ENCODE assay signal across 15 cellular contexts in the genomic region with DNA sequence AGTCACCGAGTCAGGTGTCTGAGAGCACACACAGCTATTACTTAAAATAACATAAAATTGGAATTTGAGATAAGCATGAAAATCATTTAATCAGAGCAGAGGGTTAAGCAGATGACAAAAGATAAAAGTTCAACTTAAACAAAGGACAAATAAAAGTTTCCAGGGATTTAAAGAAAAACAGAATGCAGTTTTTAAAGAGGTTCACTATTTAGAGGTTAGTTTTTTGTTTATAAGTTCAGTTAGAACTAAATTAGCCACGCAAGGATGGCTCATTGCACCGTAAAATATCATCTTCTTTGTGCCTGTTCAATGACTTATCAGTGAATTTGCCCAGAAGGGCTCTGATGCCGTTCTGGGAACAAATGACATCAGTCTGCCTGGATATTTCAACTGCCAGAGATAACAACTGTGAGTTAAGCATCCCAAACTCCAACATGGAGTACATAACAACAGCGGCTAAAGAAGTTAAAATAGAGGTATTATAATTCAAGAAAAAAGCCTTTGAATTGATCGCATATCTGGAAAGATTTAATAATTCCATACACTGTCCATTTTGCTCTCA.
DNase-seq lines count a peak whose midpoint lies in the region; TF ChIP-seq lines count a peak whose summit lies in the region.
"Had no signal": no experiment of that assay in that cellular context is flagged by ENCODE, and none has a peak within 500 bp of the region (broad histone marks: within the 10 kb centered on the region; RNA-seq: fewer than 3 reads in every experiment).

No MANE protein-coding gene starts in this region.

- DNase-seq in astrocyte of the hippocampus (ENCODE audit: low read depth, low spot score) (peak; percentile 62), left ventricle myocardium inferior (no peak), retina (peak; percentile 46), NCI-H2081 treated with DMSO at 0.1 percent for 48 hours (lab: John Stamatoyannopoulos, UW) (no peak), HuH-7.5 (ENCODE audit: low spot score) (no peak), ureter (ENCODE audit: low spot score) (no peak)
- DNase-seq: activated CD4-positive, alpha-beta T cell treated with anti-CD3 and anti-CD28 coated beads for 4 hours; activated CD8-positive, alpha-beta memory T cell treated with anti-CD3 and anti-CD28 coated beads, Interleukin-2, amount 10 ng/mL, durations not matched to agents 7 days and 5 days; HFFc6; Karpas-422; NCI-H1436; NCI-H2171; occipital lobe; uterus had no signal

- H3K36me3 ChIP-seq in HEK293 (ENCODE audit: control insufficient read depth in 2 of 2, insufficient read depth in 1 of 2, low read length in 2 of 2) (no peaks in the 10 kb centered on the region), left ventricle myocardium inferior (peaks cover 22% of the 10 kb centered on the region)
- H3K36me3 ChIP-seq: uterus had no signal

- no peaks in the 10 kb centered on the region for H3K9me3 ChIP-seq in HEK293 (ENCODE audit: control insufficient read depth, insufficient read depth, low read depth, low read length)
- no peaks in the 10 kb centered on the region for H3K9me3 ChIP-seq in left ventricle myocardium inferior (replicated peaks)
- H3K9me3 ChIP-seq: uterus had no signal

- H3K4me1 ChIP-seq in HEK293 (ENCODE audit: control insufficient read depth, insufficient read depth, low read length) = peaks cover 3% of the 10 kb centered on the region
- H3K4me1 ChIP-seq in left ventricle myocardium inferior = peaks cover 60% of the 10 kb centered on the region
- H3K4me1 ChIP-seq: uterus had no signal

- no peak overlapping the region for H3K4me3 ChIP-seq in HEK293 (ENCODE audit: low read depth, low read length)
- H3K4me3 ChIP-seq in left ventricle myocardium inferior = no peak overlapping the region
- H3K4me3 ChIP-seq: uterus had no signal

- H3K27me3 ChIP-seq in left ventricle myocardium inferior (ENCODE audit: low read depth) = no peaks in the 10 kb centered on the region
- H3K27me3 ChIP-seq: uterus had no signal

- H3K27ac ChIP-seq in HEK293 (ENCODE audit: extremely low read depth, low read depth, low read length) (no peak overlapping the region), left ventricle myocardium inferior (replicated peaks) (peak overlapping the region; percentile 81)
- H3K27ac ChIP-seq: uterus had no signal

- TF ChIP-seq CTCF in HEK293 (tag by site-specific recombination; IDR thresholded peaks at IDR 0.05) (no peak), left ventricle myocardium inferior (IDR thresholded peaks at IDR 0.05; ENCODE audit: borderline replicate concordance) (no peak)

- CTCF ChIA-PET in HEK293 (lab: Yijun Ruan, JAX) = no interaction called here

- POLR2A ChIA-PET in HEK293 (lab: Yijun Ruan, JAX) = no interaction called here

- intact Hi-C loops in left ventricle myocardium inferior (cut with micrococcal nuclease) = no loop called here

TF ChIP-seq in HEK293, 187 proteins besides CTCF, POLR2A, EP300 and RAD21:
- TF ChIP-seq, protein P1, sequence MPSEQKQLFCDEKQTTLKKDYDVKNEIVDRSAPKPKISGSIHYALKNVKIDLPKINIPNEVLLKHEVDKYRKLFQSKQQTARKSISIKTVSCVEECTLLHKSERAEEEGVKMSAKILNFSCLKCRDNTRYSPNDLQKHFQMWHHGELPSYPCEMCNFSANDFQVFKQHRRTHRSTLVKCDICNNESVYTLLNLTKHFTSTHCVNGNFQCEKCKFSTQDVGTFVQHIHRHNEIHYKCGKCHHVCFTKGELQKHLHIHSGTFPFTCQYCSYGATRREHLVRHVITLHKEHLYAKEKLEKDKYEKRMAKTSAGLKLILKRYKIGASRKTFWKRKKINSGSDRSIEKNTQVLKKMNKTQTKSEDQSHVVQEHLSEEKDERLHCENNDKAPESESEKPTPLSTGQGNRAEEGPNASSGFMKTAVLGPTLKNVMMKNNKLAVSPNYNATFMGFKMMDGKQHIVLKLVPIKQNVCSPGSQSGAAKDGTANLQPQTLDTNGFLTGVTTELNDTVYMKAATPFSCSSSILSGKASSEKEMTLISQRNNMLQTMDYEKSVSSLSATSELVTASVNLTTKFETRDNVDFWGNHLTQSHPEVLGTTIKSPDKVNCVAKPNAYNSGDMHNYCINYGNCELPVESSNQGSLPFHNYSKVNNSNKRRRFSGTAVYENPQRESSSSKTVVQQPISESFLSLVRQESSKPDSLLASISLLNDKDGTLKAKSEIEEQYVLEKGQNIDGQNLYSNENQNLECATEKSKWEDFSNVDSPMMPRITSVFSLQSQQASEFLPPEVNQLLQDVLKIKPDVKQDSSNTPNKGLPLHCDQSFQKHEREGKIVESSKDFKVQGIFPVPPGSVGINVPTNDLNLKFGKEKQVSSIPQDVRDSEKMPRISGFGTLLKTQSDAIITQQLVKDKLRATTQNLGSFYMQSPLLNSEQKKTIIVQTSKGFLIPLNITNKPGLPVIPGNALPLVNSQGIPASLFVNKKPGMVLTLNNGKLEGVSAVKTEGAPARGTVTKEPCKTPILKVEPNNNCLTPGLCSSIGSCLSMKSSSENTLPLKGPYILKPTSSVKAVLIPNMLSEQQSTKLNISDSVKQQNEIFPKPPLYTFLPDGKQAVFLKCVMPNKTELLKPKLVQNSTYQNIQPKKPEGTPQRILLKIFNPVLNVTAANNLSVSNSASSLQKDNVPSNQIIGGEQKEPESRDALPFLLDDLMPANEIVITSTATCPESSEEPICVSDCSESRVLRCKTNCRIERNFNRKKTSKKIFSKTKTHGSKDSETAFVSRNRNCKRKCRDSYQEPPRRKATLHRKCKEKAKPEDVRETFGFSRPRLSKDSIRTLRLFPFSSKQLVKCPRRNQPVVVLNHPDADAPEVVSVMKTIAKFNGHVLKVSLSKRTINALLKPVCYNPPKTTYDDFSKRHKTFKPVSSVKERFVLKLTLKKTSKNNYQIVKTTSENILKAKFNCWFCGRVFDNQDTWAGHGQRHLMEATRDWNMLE (tag by site-specific recombination; conservative IDR thresholded peaks at IDR 0.05; ENCODE audit: low read depth) = no peak
- TF ChIP-seq ZSCAN30 (tag by site-specific recombination; IDR thresholded peaks at IDR 0.05) (no peak), KLF7 (tag by site-specific recombination; IDR thresholded peaks at IDR 0.05; ENCODE audit: borderline replicate concordance) (no peak), ZNF776 (tag by site-specific recombination; IDR thresholded peaks at IDR 0.05; ENCODE audit: borderline replicate concordance) (no peak), ZFP69B (tag by site-specific recombination; IDR thresholded peaks at IDR 0.05) (no peak), ZNF335 (tag by site-specific recombination; conservative IDR thresholded peaks at IDR 0.05) (0 out of 2 replicates have a peak, but pooled peaks have one; percentile 8), ZNF394 (tag by site-specific recombination; IDR thresholded peaks at IDR 0.05; ENCODE audit: borderline replicate concordance) (no peak)
- TF ChIP-seq, protein P2, sequence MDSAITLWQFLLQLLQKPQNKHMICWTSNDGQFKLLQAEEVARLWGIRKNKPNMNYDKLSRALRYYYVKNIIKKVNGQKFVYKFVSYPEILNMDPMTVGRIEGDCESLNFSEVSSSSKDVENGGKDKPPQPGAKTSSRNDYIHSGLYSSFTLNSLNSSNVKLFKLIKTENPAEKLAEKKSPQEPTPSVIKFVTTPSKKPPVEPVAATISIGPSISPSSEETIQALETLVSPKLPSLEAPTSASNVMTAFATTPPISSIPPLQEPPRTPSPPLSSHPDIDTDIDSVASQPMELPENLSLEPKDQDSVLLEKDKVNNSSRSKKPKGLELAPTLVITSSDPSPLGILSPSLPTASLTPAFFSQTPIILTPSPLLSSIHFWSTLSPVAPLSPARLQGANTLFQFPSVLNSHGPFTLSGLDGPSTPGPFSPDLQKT (IDR thresholded peaks at IDR 0.05; ENCODE audit: borderline replicate concordance, low read depth, low read length) = no peak
- TF ChIP-seq, protein P3, sequence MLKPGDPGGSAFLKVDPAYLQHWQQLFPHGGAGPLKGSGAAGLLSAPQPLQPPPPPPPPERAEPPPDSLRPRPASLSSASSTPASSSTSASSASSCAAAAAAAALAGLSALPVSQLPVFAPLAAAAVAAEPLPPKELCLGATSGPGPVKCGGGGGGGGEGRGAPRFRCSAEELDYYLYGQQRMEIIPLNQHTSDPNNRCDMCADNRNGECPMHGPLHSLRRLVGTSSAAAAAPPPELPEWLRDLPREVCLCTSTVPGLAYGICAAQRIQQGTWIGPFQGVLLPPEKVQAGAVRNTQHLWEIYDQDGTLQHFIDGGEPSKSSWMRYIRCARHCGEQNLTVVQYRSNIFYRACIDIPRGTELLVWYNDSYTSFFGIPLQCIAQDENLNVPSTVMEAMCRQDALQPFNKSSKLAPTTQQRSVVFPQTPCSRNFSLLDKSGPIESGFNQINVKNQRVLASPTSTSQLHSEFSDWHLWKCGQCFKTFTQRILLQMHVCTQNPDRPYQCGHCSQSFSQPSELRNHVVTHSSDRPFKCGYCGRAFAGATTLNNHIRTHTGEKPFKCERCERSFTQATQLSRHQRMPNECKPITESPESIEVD (tag by site-specific recombination; IDR thresholded peaks at IDR 0.05) = peak; percentile 54
- TF ChIP-seq, protein P4, sequence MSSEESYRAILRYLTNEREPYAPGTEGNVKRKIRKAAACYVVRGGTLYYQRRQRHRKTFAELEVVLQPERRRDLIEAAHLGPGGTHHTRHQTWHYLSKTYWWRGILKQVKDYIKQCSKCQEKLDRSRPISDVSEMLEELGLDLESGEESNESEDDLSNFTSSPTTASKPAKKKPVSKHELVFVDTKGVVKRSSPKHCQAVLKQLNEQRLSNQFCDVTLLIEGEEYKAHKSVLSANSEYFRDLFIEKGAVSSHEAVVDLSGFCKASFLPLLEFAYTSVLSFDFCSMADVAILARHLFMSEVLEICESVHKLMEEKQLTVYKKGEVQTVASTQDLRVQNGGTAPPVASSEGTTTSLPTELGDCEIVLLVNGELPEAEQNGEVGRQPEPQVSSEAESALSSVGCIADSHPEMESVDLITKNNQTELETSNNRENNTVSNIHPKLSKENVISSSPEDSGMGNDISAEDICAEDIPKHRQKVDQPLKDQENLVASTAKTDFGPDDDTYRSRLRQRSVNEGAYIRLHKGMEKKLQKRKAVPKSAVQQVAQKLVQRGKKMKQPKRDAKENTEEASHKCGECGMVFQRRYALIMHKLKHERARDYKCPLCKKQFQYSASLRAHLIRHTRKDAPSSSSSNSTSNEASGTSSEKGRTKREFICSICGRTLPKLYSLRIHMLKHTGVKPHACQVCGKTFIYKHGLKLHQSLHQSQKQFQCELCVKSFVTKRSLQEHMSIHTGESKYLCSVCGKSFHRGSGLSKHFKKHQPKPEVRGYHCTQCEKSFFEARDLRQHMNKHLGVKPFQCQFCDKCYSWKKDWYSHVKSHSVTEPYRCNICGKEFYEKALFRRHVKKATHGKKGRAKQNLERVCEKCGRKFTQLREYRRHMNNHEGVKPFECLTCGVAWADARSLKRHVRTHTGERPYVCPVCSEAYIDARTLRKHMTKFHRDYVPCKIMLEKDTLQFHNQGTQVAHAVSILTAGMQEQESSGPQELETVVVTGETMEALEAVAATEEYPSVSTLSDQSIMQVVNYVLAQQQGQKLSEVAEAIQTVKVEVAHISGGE (tag by site-specific recombination; conservative IDR thresholded peaks at IDR 0.05; ENCODE audit: low read depth) = no peak
TF ChIP-seq in HEK293: peak in this region for 2.

Comparison
In these comparisons a context has a peak if more than half of its experiments do, and no peak if none do; other contexts are left out.
1. DNase-seq: peak in astrocyte of the hippocampus (single experiment) and retina (single experiment); none in left ventricle myocardium inferior (single experiment), NCI-H2081 treated with DMSO at 0.1 percent for 48 hours (single experiment), HuH-7.5 (single experiment) and ureter (single experiment).